In the genomic region with DNA sequence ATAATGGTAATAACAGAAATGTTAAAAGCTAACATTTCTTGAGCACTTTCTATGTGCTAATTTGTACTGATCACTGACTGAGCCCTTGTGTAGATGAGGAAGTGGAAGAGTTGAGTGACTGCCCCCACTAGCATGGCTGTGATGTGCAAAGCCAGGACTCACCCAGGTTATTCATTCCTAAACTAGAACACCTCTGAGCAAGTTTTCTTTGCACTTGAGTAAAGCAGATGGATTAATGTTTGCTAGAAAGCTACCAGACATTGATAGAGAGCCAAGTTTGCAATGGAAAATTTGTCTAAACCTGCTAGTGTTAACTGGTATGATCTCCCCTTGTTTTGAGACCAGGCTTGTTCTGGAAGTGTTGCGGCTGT, we compare ENCODE assay signal across 8 cellular contexts.
DNase-seq lines count a peak whose midpoint lies in the region; ATAC-seq, FAIRE-seq and TF ChIP-seq lines count a peak whose summit lies in the region.

No MANE protein-coding gene starts in this region.

- POLR2A ChIA-PET in A549 (lab: Yijun Ruan, JAX): no interaction called here
- POLR2A ChIA-PET in WTC11 (lab: Charles Lee): no interaction called here

- FAIRE-seq in A549 (lab: Jason Lieb, UNC): no peak

- 0 out of 2 replicates have a peak, but pooled peaks cover 5% of the 10 kb centered on the region for H3K36me3 Mint-ChIP-seq in WTC11

- peaks cover 22% of the 10 kb centered on the region for H3K4me1 Mint-ChIP-seq in WTC11

- H3K4me3 ChIP-seq in A549: peak overlapping the region; percentile 31

- CTCF ChIA-PET in A549 (lab: Yijun Ruan, JAX): interaction anchor here (1.4 to 1.8 kb wide), 2 partner anchors 20 to 120 kb away, joined by 3 to 5 read pairs; no protein-coding TSS in a partner anchor
- CTCF ChIA-PET in WTC11 (lab: Charles Lee): interaction anchor here (0.9 kb wide), 1 partner anchor 119 kb away, joined by 3 read pairs; no protein-coding TSS in a partner anchor

- no peak for TF ChIP-seq CTCF in A549 (IDR thresholded peaks at IDR 0.05)
- TF ChIP-seq CTCF in WTC11 (IDR thresholded peaks at IDR 0.05): no peak

- no peaks in the 10 kb centered on the region for H3K4me1 ChIP-seq in A549

- H3K27me3 Mint-ChIP-seq in WTC11 (ENCODE audit: low read depth): no peaks in the 10 kb centered on the region

- H3K4me2 ChIP-seq in A549: peak overlapping the region; percentile 47

- intact Hi-C loops in posterior cingulate gyrus (cut with DNase I): no loop called here

- no peak for TF ChIP-seq RAD21 in A549 (conservative IDR thresholded peaks at IDR 0.05 in 1 of 2, IDR thresholded peaks at IDR 0.05 in 1 of 2)

- peak overlapping the region; percentile 81 for H3K4me3 Mint-ChIP-seq in WTC11

- WGBS in A549 (ENCODE audit: missing lambda C conversion rate): 56% methylated on average over 1 of the region's 1 CpG

- no peaks in the 10 kb centered on the region for H3K9me3 ChIP-seq in A549

- no peak for DNase-seq in A549 (ENCODE audit: low read depth in 1 of 2, low spot score in 1 of 2)
- no peak for DNase-seq in WTC11 (ENCODE audit: low spot score)
- no peak for DNase-seq in posterior cingulate gyrus
- DNase-seq in stimulated activated CD4-positive, alpha-beta T cell treated with anti-CD3 and anti-CD28 coated beads, Interleukin-2, amount 100 ng/mL, for 24 hours: no peak
- DNase-seq in stimulated activated CD4-positive, alpha-beta T cell treated with anti-CD3 and anti-CD28 coated beads, Interleukin-15, amount 100 ng/mL, for 24 hours: no peak
- DNase-seq in ecto neural progenitor cell (ENCODE audit: low spot score): no peak

- H3K27ac ChIP-seq in A549: no peak overlapping the region; a peak in 1 of 6 replicates

- TF ChIP-seq EP300 in A549 (IDR thresholded peaks at IDR 0.05): no peak

- ATAC-seq in A549 (peak in 1 of 2 experiments; percentile 37; a peak in 1 of 6 replicates), GM19025 (IDR thresholded peaks at IDR 0.05; ENCODE audit: low read depth, unreplicated experiment) (peak; percentile 80), HG03108 (IDR thresholded peaks at IDR 0.05; ENCODE audit: unreplicated experiment) (peak; percentile 93), WTC11 (no peak)

- TF ChIP-seq POLR2A in A549 (IDR thresholded peaks at IDR 0.05; ENCODE audit: low read length): no peak

- 0 out of 2 replicates have a peak overlapping the region, but pooled peaks have one; percentile 6 for H3K27ac Mint-ChIP-seq in WTC11

- H3K9me3 Mint-ChIP-seq in WTC11: peaks cover 7% of the 10 kb centered on the region

TF ChIP-seq in A549, 52 proteins besides CTCF, POLR2A, EP300 and RAD21:
- TF ChIP-seq, protein P1, sequence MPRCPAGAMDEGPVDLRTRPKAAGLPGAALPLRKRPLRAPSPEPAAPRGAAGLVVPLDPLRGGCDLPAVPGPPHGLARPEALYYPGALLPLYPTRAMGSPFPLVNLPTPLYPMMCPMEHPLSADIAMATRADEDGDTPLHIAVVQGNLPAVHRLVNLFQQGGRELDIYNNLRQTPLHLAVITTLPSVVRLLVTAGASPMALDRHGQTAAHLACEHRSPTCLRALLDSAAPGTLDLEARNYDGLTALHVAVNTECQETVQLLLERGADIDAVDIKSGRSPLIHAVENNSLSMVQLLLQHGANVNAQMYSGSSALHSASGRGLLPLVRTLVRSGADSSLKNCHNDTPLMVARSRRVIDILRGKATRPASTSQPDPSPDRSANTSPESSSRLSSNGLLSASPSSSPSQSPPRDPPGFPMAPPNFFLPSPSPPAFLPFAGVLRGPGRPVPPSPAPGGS (IDR thresholded peaks at IDR 0.05): no peak
- TF ChIP-seq HOXB5 (CRISPR knock-in tag; IDR thresholded peaks at IDR 0.05) (no peak), HOXA7 (CRISPR knock-in tag; IDR thresholded peaks at IDR 0.05) (no peak), NR3C1 (IDR thresholded peaks at IDR 0.05) (no peak)
TF ChIP-seq in A549: peak in this region for 0.

TF ChIP-seq in WTC11, 78 proteins besides CTCF, POLR2A, EP300 and RAD21:
- TF ChIP-seq FOXJ3 (CRISPR knock-in tag; IDR thresholded peaks at IDR 0.05; ENCODE audit: borderline replicate concordance) (no peak), GRHL2 (CRISPR knock-in tag; IDR thresholded peaks at IDR 0.05; ENCODE audit: insufficient replicate concordance, severe bottlenecking) (no peak), ETV6 (CRISPR knock-in tag; IDR thresholded peaks at IDR 0.05) (no peak)
- TF ChIP-seq, protein P2, sequence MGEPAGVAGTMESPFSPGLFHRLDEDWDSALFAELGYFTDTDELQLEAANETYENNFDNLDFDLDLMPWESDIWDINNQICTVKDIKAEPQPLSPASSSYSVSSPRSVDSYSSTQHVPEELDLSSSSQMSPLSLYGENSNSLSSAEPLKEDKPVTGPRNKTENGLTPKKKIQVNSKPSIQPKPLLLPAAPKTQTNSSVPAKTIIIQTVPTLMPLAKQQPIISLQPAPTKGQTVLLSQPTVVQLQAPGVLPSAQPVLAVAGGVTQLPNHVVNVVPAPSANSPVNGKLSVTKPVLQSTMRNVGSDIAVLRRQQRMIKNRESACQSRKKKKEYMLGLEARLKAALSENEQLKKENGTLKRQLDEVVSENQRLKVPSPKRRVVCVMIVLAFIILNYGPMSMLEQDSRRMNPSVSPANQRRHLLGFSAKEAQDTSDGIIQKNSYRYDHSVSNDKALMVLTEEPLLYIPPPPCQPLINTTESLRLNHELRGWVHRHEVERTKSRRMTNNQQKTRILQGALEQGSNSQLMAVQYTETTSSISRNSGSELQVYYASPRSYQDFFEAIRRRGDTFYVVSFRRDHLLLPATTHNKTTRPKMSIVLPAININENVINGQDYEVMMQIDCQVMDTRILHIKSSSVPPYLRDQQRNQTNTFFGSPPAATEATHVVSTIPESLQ (CRISPR knock-in tag; IDR thresholded peaks at IDR 0.05): no peak
- TF ChIP-seq, protein P3, sequence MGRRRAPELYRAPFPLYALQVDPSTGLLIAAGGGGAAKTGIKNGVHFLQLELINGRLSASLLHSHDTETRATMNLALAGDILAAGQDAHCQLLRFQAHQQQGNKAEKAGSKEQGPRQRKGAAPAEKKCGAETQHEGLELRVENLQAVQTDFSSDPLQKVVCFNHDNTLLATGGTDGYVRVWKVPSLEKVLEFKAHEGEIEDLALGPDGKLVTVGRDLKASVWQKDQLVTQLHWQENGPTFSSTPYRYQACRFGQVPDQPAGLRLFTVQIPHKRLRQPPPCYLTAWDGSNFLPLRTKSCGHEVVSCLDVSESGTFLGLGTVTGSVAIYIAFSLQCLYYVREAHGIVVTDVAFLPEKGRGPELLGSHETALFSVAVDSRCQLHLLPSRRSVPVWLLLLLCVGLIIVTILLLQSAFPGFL (CRISPR knock-in tag; IDR thresholded peaks at IDR 0.05; ENCODE audit: borderline replicate concordance): no peak
- TF ChIP-seq, protein P4, sequence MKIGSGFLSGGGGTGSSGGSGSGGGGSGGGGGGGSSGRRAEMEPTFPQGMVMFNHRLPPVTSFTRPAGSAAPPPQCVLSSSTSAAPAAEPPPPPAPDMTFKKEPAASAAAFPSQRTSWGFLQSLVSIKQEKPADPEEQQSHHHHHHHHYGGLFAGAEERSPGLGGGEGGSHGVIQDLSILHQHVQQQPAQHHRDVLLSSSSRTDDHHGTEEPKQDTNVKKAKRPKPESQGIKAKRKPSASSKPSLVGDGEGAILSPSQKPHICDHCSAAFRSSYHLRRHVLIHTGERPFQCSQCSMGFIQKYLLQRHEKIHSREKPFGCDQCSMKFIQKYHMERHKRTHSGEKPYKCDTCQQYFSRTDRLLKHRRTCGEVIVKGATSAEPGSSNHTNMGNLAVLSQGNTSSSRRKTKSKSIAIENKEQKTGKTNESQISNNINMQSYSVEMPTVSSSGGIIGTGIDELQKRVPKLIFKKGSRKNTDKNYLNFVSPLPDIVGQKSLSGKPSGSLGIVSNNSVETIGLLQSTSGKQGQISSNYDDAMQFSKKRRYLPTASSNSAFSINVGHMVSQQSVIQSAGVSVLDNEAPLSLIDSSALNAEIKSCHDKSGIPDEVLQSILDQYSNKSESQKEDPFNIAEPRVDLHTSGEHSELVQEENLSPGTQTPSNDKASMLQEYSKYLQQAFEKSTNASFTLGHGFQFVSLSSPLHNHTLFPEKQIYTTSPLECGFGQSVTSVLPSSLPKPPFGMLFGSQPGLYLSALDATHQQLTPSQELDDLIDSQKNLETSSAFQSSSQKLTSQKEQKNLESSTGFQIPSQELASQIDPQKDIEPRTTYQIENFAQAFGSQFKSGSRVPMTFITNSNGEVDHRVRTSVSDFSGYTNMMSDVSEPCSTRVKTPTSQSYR (CRISPR knock-in tag; IDR thresholded peaks at IDR 0.05): no peak
TF ChIP-seq in WTC11: peak in this region for 0.
